8 cellular contexts compared by ENCODE assay signal in genomic region chr9:3337515-3337914, GRCh38.
A peak's percentile ranks its signal among the peaks of the same experiment; 100 is the strongest.
DNase-seq lines count a peak whose midpoint lies in the region; ATAC-seq and TF ChIP-seq lines count a peak whose summit lies in the region.

No MANE protein-coding gene starts in this region.

- 33 to 65% (median 55%) methylated on average over 1 of the region's 1 CpG for WGBS in stomach, 5 donors

- TF ChIP-seq CTCF in astrocyte of the cerebellum (IDR thresholded peaks at IDR 0.05; ENCODE audit: low read depth, low read length, missing control alignments) = no peak
- TF ChIP-seq CTCF in left ventricle myocardium inferior (IDR thresholded peaks at IDR 0.05; ENCODE audit: borderline replicate concordance) = no peak
- TF ChIP-seq CTCF in stomach (IDR thresholded peaks at IDR 0.05) = no peak

- H3K4me3 ChIP-seq in astrocyte of the cerebellum (ENCODE audit: low read depth, low read length) (no peak overlapping the region), left ventricle myocardium inferior (no peak overlapping the region), stomach (no peak overlapping the region)

- peaks cover 15% of the 10 kb centered on the region for H3K4me1 Mint-ChIP-seq in activated CD4-positive, alpha-beta T cell treated with anti-CD3 and anti-CD28 coated beads, Interleukin-2, amount 10 ng/mL, durations not matched to agents 24 days and 14 days

- peak overlapping the region; percentile 35 for H3K27ac Mint-ChIP-seq in activated CD4-positive, alpha-beta T cell treated with anti-CD3 and anti-CD28 coated beads, Interleukin-2, amount 10 ng/mL, durations not matched to agents 24 days and 14 days

- no peak for TF ChIP-seq POLR2A in stomach (IDR thresholded peaks at IDR 0.05)

- no peaks in the 10 kb centered on the region for H3K9me3 Mint-ChIP-seq in activated CD4-positive, alpha-beta T cell treated with anti-CD3 and anti-CD28 coated beads, Interleukin-2, amount 10 ng/mL, durations not matched to agents 24 days and 14 days

- H3K27me3 Mint-ChIP-seq in activated CD4-positive, alpha-beta T cell treated with anti-CD3 and anti-CD28 coated beads, Interleukin-2, amount 10 ng/mL, durations not matched to agents 24 days and 14 days = no peaks in the 10 kb centered on the region

- H3K9me3 ChIP-seq in left ventricle myocardium inferior (replicated peaks) = peaks cover 9% of the 10 kb centered on the region
- no peaks in the 10 kb centered on the region for H3K9me3 ChIP-seq in stomach

- in situ Hi-C loops in astrocyte of the cerebellum (cut with HindIII; ENCODE audit: low sequenced_read_pairs) = no loop called here

- intact Hi-C loops in activated CD4-positive, alpha-beta T cell treated with anti-CD3 and anti-CD28 coated beads, Interleukin-2, amount 10 ng/mL, durations not matched to agents 24 days and 14 days (cut with micrococcal nuclease) = no loop called here
- intact Hi-C loops in left ventricle myocardium inferior (cut with micrococcal nuclease) = no loop called here
- intact Hi-C loops in stomach (cut with DNase I; ENCODE audit: low total_unique reads) = no loop called here

- no peak overlapping the region for H3K4me3 Mint-ChIP-seq in activated CD4-positive, alpha-beta T cell treated with anti-CD3 and anti-CD28 coated beads, Interleukin-2, amount 10 ng/mL, durations not matched to agents 24 days and 14 days

- H3K36me3 ChIP-seq in left ventricle myocardium inferior (no peaks in the 10 kb centered on the region), stomach (no peaks in the 10 kb centered on the region)

- ATAC-seq in HG02981 (IDR thresholded peaks at IDR 0.05; ENCODE audit: unreplicated experiment) = no peak

- peaks cover 29% of the 10 kb centered on the region for H3K4me1 ChIP-seq in left ventricle myocardium inferior
- peaks cover 0 to 18% (median 11%) of the 10 kb centered on the region in 4 donors for H3K4me1 ChIP-seq in stomach

- H3K36me3 Mint-ChIP-seq in activated CD4-positive, alpha-beta T cell treated with anti-CD3 and anti-CD28 coated beads, Interleukin-2, amount 10 ng/mL, durations not matched to agents 24 days and 14 days (ENCODE audit: low read depth) = no peaks in the 10 kb centered on the region

- TF ChIP-seq EP300 in stomach (IDR thresholded peaks at IDR 0.05) = no peak

- H3K27me3 ChIP-seq in left ventricle myocardium inferior (ENCODE audit: low read depth) (no peaks in the 10 kb centered on the region), stomach (no peaks in the 10 kb centered on the region)

- H3K27ac ChIP-seq in left ventricle myocardium inferior (replicated peaks) = peak overlapping the region; percentile 68
- H3K27ac ChIP-seq in stomach = peak overlapping the region in 3 of 5 donors; percentile 16 to 37 (median 18)

- no peak for DNase-seq in activated CD4-positive, alpha-beta T cell treated with anti-CD3 and anti-CD28 coated beads, Interleukin-2, amount 10 ng/mL, durations not matched to agents 24 days and 14 days
- DNase-seq in activated CD4-positive, alpha-beta T cell treated with anti-CD3 and anti-CD28 coated beads, Interleukin-2, amount 50 U/mL, for 1 hour = no peak
- DNase-seq in astrocyte of the cerebellum (ENCODE audit: low read depth) (peak; percentile 31), left ventricle myocardium inferior (peak; percentile 16), stomach (no peak), DMS 273 (lab: John Stamatoyannopoulos, UW; ENCODE audit: unreplicated experiment) (no peak), NCI-H1436 (lab: John Stamatoyannopoulos, UW) (no peak)

Comparison
In these comparisons a context has a peak if more than half of its experiments do, and no peak if none do; other contexts are left out.
1. DNase-seq: peak in astrocyte of the cerebellum (single experiment) and left ventricle myocardium inferior (single experiment); none in activated CD4-positive, alpha-beta T cell treated with anti-CD3 and anti-CD28 coated beads, Interleukin-2, amount 10 ng/mL, durations not matched to agents 24 days and 14 days (single experiment), activated CD4-positive, alpha-beta T cell treated with anti-CD3 and anti-CD28 coated beads, Interleukin-2, amount 50 U/mL, for 1 hour (single experiment), stomach (single experiment), DMS 273 (single experiment) and NCI-H1436 (single experiment).